Comparison of ENCODE assay signal across 8 cellular contexts in the genomic region with DNA sequence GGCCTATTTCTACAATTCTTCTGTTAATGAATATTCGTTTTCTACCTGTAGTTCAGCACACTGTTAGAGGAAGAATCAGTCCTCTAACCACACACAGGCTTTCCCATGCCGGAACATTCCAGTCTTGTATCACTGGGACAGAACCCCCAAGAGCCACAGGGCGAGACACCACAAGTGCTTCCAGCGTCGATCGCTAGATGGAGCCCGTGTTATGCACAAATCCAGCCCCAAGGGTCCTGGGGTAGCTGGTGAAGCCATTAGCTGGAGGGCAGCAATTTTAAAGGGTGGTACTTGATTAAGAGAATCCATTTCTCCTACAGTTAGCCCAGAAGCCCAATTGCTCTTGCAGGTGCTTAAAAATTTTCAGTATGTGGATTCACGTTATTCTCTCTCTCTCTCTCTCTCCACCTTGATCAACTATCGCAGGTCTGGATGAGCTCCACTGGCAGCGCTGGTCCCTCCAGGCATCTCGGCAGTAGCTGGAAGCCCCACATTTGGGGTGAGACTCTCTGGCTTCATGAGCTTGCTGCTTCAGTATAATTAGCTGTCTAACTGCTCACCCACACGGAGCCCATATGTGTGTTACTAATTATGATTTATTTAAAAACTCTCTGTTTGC.
DNase-seq lines count a peak whose midpoint lies in the region; ATAC-seq, FAIRE-seq and TF ChIP-seq lines count a peak whose summit lies in the region.

No MANE protein-coding gene starts in this region.

- H3K9me3 ChIP-seq in Caco-2, result no peaks in the 10 kb centered on the region
- no peaks in the 10 kb centered on the region for H3K9me3 ChIP-seq in PC-3 (ENCODE audit: low read length)
- no peaks in the 10 kb centered on the region for H3K9me3 ChIP-seq in lung (ENCODE audit: control insufficient read depth in 2 of 2, insufficient read depth in 1 of 2, low read length in 1 of 2)

- peak; percentile 77 to 84 for DNase-seq in Caco-2
- DNase-seq in PC-3, result peak; percentile 82
- peak; percentile 78 for DNase-seq in choroid plexus epithelial cell (ENCODE audit: low read depth)
- DNase-seq in lung (ENCODE audit: low spot score), result peak; percentile 46
- DNase-seq in urothelium cell line (ENCODE audit: low spot score), result peak; percentile 81
- no peak for DNase-seq in kidney glomerular epithelial cell (lab: John Stamatoyannopoulos, UW)

- no peak overlapping the region for H3K4me3 Mint-ChIP-seq in Caco-2 (ENCODE audit: unreplicated experiment)

- no peaks in the 10 kb centered on the region for H3F3A ChIP-seq in PC-3 (ENCODE audit: low read length, unreplicated experiment)

- H3K4me1 ChIP-seq in Caco-2, result peaks cover 7% of the 10 kb centered on the region
- no peaks in the 10 kb centered on the region for H3K4me1 ChIP-seq in PC-3 (ENCODE audit: insufficient read depth, low read length)
- no peaks in the 10 kb centered on the region for H3K4me1 ChIP-seq in lung (ENCODE audit: control insufficient read depth in 2 of 2, insufficient read depth in 2 of 2, low read length in 2 of 2)

- no TSS peak for BruUV-seq in Caco-2 (replicated peaks; lab: Mats Ljungman, UMichigan)
- no TSS peak for BruUV-seq in PC-3 (replicated peaks; lab: Mats Ljungman, UMichigan)

- H3K4me2 ChIP-seq in PC-3 (ENCODE audit: low read length), result no peak overlapping the region

- H3K4me1 Mint-ChIP-seq in Caco-2 (ENCODE audit: low read depth, unreplicated experiment), result peaks cover 10% of the 10 kb centered on the region

- H3K27me3 Mint-ChIP-seq in Caco-2 (ENCODE audit: insufficient read depth, unreplicated experiment), result peaks cover 10% of the 10 kb centered on the region

- TF ChIP-seq CTCF in Caco-2 (IDR thresholded peaks at IDR 0.05; ENCODE audit: insufficient read depth in 1 of 2, low read depth in 1 of 2, low read length in 1 of 2, severe bottlenecking in 1 of 2, unreplicated experiment in 1 of 2), result peak; percentile 97 to 99
- TF ChIP-seq CTCF in PC-3 (conservative IDR thresholded peaks at IDR 0.05; ENCODE audit: low read depth, low read length), result peak; percentile 99
- TF ChIP-seq CTCF in choroid plexus epithelial cell (conservative IDR thresholded peaks at IDR 0.05; ENCODE audit: low read depth, low read length), result peak; percentile 93
- peak; percentile 6 for TF ChIP-seq CTCF in lung (IDR thresholded peaks at IDR 0.05; ENCODE audit: control extremely low read depth, extremely low read depth)

- H3K27ac ChIP-seq in PC-3 (ENCODE audit: low read length) (no peak overlapping the region), lung (ENCODE audit: low read depth in 1 of 2, low read length in 1 of 2) (no peak overlapping the region)

- H3K4me3 ChIP-seq in Caco-2 (ENCODE audit: low read depth, low read length), result no peak overlapping the region
- no peak overlapping the region for H3K4me3 ChIP-seq in PC-3 (ENCODE audit: low read length)
- H3K4me3 ChIP-seq in choroid plexus epithelial cell (ENCODE audit: low read depth, low read length), result no peak overlapping the region
- H3K4me3 ChIP-seq in lung, result no peak overlapping the region

- ATAC-seq in GM18870 (IDR thresholded peaks at IDR 0.05; ENCODE audit: unreplicated experiment) (peak; percentile 75), HG03378 (IDR thresholded peaks at IDR 0.05; ENCODE audit: unreplicated experiment) (peak; percentile 78), PC-3 (peak; percentile 93), lung (ENCODE audit: insufficient read depth, low FRiP score) (no peak)

- H3K27ac Mint-ChIP-seq in Caco-2 (ENCODE audit: unreplicated experiment), result no peak overlapping the region

- WGBS in lung, 2 donors, result 25 to 27% methylated on average over 12 of the region's 12 CpGs

- no peaks in the 10 kb centered on the region for H3K9me3 Mint-ChIP-seq in Caco-2 (ENCODE audit: unreplicated experiment)

- H3K36me3 ChIP-seq in Caco-2 (ENCODE audit: control insufficient read depth, insufficient read depth, low read length), result no peaks in the 10 kb centered on the region
- no peaks in the 10 kb centered on the region for H3K36me3 ChIP-seq in PC-3 (ENCODE audit: low read depth, low read length)
- no peaks in the 10 kb centered on the region for H3K36me3 ChIP-seq in lung (ENCODE audit: control insufficient read depth in 2 of 2, insufficient read depth in 2 of 2, low read length in 2 of 2)

- no peak for FAIRE-seq in urothelium cell line (lab: Jason Lieb, UNC)

- H3K9me2 ChIP-seq in PC-3 (replicated peaks; ENCODE audit: low read length), result no peaks in the 10 kb centered on the region

- intact Hi-C loops in Caco-2 (cut with micrococcal nuclease; ENCODE audit: unreplicated experiment) (loop anchor here (1.0 to 2.0 kb wide), 6 partner anchors 35 to 610 kb away; no protein-coding TSS in a partner anchor), PC-3 (cut with micrococcal nuclease) (loop anchor here (1.0 kb wide), 2 partner anchors 153 to 610 kb away; no protein-coding TSS in a partner anchor)

- no peaks in the 10 kb centered on the region for H4K20me1 ChIP-seq in PC-3 (ENCODE audit: low read length)

- no peaks in the 10 kb centered on the region for H3K36me3 Mint-ChIP-seq in Caco-2 (ENCODE audit: insufficient read depth, unreplicated experiment)

- no peak overlapping the region for H3K9ac ChIP-seq in PC-3 (ENCODE audit: low read length)

- H3K27me3 ChIP-seq in Caco-2 (replicated peaks; ENCODE audit: control insufficient read depth, insufficient read depth, low read length), result no peaks in the 10 kb centered on the region
- H3K27me3 ChIP-seq in PC-3 (ENCODE audit: low read length), result peaks cover 94% of the 10 kb centered on the region
- no peaks in the 10 kb centered on the region for H3K27me3 ChIP-seq in lung (ENCODE audit: control insufficient read depth, insufficient read depth)

- POLR2A ChIA-PET in Caco-2 (lab: Charles Lee), result no interaction called here
- POLR2A ChIA-PET in PC-3 (lab: Charles Lee; ENCODE audit: unreplicated experiment), result interaction anchor here (0.6 kb wide), 1 partner anchor 14 kb away, joined by 3 read pairs; no protein-coding TSS in a partner anchor

- H2AFZ ChIP-seq in PC-3 (ENCODE audit: low read length), result no peak overlapping the region

- CTCF ChIA-PET in Caco-2 (lab: Charles Lee) (interaction anchor here (0.6 to 2.4 kb wide), 27 partner anchors 20 to 1868 kb away, joined by 3 to 24 read pairs (median 4); a partner anchor contains a TSS), PC-3 (lab: Charles Lee) (interaction anchor here (0.5 to 1.8 kb wide), 7 partner anchors 122 to 610 kb away, joined by 3 to 11 read pairs (median 3); no protein-coding TSS in a partner anchor)

- no peaks in the 10 kb centered on the region for H3K79me2 ChIP-seq in PC-3 (ENCODE audit: low read length)

Comparison
In these comparisons a context has a peak if more than half of its experiments do, and no peak if none do; other contexts are left out.
1. CTCF ChIP-seq: peak in every context shown above with its lines; median percentile 99 in PC-3; 98 in Caco-2; 93 in choroid plexus epithelial cell; 6 in lung.